ENCODE assay signal across 27 cellular contexts in genomic region chr13:57653229-57653994, GRCh38. TPM values are rescaled to one million over a fixed set of nuclear protein-coding genes. Genes with fewer than 3 reads are reported as not detected.
"Had no signal": no experiment of that assay in that cellular context is flagged by ENCODE, and none has a peak within 500 bp of the region (broad histone marks: within the 10 kb centered on the region; RNA-seq: fewer than 3 reads in every experiment).

No MANE protein-coding gene starts in this region.

- ATAC-seq: foreskin keratinocyte; gastroesophageal sphincter; heart right ventricle; left colon; left ventricle myocardium superior; naive thymus-derived CD4-positive, alpha-beta T cell; sciatic nerve; stimulated activated naive CD8-positive, alpha-beta T cell treated with anti-CD3 and anti-CD28 coated beads, Interleukin-15, amount 100 ng/mL, for 72 hours had no signal

- H3K27ac Mint-ChIP-seq: naive thymus-derived CD4-positive, alpha-beta T cell; nephron progenitor cell; stimulated activated naive CD8-positive, alpha-beta T cell treated with anti-CD3 and anti-CD28 coated beads, Interleukin-15, amount 100 ng/mL, for 72 hours had no signal

- H3K4me1 Mint-ChIP-seq: naive thymus-derived CD4-positive, alpha-beta T cell; nephron progenitor cell; stimulated activated naive CD8-positive, alpha-beta T cell treated with anti-CD3 and anti-CD28 coated beads, Interleukin-15, amount 100 ng/mL, for 72 hours had no signal

- H3K4me1 ChIP-seq: esophagus muscularis mucosa, foreskin keratinocyte, gastroesophageal sphincter, heart right ventricle, suprapubic skin, transverse colon, vagina had no signal

- H3K4me2 ChIP-seq: smooth muscle cell had no signal

- H3K36me3 Mint-ChIP-seq: naive thymus-derived CD4-positive, alpha-beta T cell had no signal

- DNase-seq: dermis blood vessel endothelial cell; effector memory CD4-positive, alpha-beta T cell; foreskin keratinocyte; heart right ventricle; hippocampal formation; left colon; left ventricle myocardium superior; mesendoderm; midbrain; naive thymus-derived CD4-positive, alpha-beta T cell; nephron progenitor cell; occipital lobe; ovary; stimulated activated CD4-positive, alpha-beta T cell treated with anti-CD3 and anti-CD28 coated beads, Interleukin-12 subunit alpha, Interleukin-12 subunit beta, amount 100 ng/mL, for 4 hours; stimulated activated CD4-positive, alpha-beta T cell treated with anti-CD3 and anti-CD28 coated beads, Interleukin-1b, Interleukin-23, amount 100 ng/mL, for 48 hours; stimulated activated CD4-positive, alpha-beta T cell treated with anti-CD3 and anti-CD28 coated beads, Interleukin-4, amount 100 ng/mL, for 1 hour; stimulated activated CD8-positive, alpha-beta memory T cell treated with anti-CD3 and anti-CD28 coated beads, Interleukin-4, amount 100 ng/mL, for 48 hours; stimulated activated naive CD4-positive, alpha-beta T cell; stimulated activated naive CD8-positive, alpha-beta T cell treated with anti-CD3 and anti-CD28 coated beads, Interleukin-15, amount 100 ng/mL, for 72 hours; transverse colon had no signal

- H3K4me3 ChIP-seq: coronary artery, esophagus muscularis mucosa, gastroesophageal sphincter, heart right ventricle, ovary, smooth muscle cell, suprapubic skin, transverse colon, vagina had no signal

- H3K36me3 ChIP-seq: esophagus muscularis mucosa, gastroesophageal sphincter, heart right ventricle, ovary, suprapubic skin, transverse colon, vagina had no signal

- H3K4me3 Mint-ChIP-seq: naive thymus-derived CD4-positive, alpha-beta T cell; nephron progenitor cell; stimulated activated naive CD8-positive, alpha-beta T cell treated with anti-CD3 and anti-CD28 coated beads, Interleukin-15, amount 100 ng/mL, for 72 hours had no signal

- H3K27me3 Mint-ChIP-seq: naive thymus-derived CD4-positive, alpha-beta T cell; stimulated activated naive CD8-positive, alpha-beta T cell treated with anti-CD3 and anti-CD28 coated beads, Interleukin-15, amount 100 ng/mL, for 72 hours had no signal

- H3K9me3 ChIP-seq: esophagus muscularis mucosa, gastroesophageal sphincter, heart right ventricle, ovary, suprapubic skin, vagina had no signal

- H3K27me3 ChIP-seq: esophagus muscularis mucosa, foreskin keratinocyte, gastroesophageal sphincter, heart right ventricle, ovary, suprapubic skin, transverse colon, vagina had no signal

- H3K9me3 Mint-ChIP-seq: nephron progenitor cell; stimulated activated naive CD8-positive, alpha-beta T cell treated with anti-CD3 and anti-CD28 coated beads, Interleukin-15, amount 100 ng/mL, for 72 hours had no signal

- H3K27ac ChIP-seq: coronary artery, esophagus muscularis mucosa, foreskin keratinocyte, gastroesophageal sphincter, heart right ventricle, ovary, suprapubic skin, transverse colon, vagina had no signal

RNA-seq across cellular contexts. Expression of gene PCDH17, which starts 21.9 kb away (rescaled TPM):
- total RNA-seq: foreskin keratinocyte; naive thymus-derived CD4-positive, alpha-beta T cell had no signal
- polyA plus RNA-seq: foreskin keratinocyte; naive thymus-derived CD4-positive, alpha-beta T cell had no signal
